Comparison of ENCODE assay signal across 8 cellular contexts in the genomic region with DNA sequence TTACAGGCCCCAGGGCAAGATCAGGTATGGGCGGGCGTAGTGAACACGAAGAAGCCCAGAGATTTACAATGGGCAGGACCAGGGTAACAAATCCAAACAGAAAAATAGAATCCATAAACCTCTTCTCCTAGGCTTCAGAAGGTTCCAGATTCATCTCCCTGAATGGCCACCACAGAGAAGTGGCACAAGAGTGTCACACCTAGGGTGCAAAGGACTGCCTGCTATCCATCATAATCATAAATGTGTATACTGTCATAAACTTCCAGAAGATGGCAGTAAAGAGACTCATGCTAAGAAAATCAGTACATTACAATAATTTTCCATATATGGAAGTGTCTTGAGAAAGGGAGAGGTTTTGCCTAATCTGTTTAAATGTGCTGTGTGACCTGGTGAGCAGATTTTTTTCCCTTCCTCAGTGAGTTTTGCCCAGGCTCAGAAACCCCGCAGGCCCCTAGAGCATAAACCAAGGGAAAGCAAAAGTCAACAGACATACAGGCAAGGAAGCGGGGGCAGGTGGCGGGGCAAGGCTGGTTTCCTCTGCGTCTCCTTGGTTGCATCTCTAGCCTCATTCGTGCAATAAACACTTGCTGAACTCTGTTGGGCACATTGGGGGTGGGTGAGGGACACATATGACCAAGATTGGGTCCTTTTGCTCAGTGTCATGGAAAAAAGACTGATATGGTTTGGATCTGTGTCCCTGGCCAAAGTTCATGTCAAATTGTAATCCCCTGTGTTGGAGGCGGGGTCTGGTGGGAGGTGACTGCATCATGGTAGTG.
DNase-seq lines count a peak whose midpoint lies in the region; ATAC-seq and TF ChIP-seq lines count a peak whose summit lies in the region.

No MANE protein-coding gene starts in this region.

- TF ChIP-seq CTCF in AG09309 (IDR thresholded peaks at IDR 0.05; ENCODE audit: control insufficient read depth, insufficient read depth, low read depth, low read length, missing control alignments) (peak; percentile 39), GM12874 (IDR thresholded peaks at IDR 0.05; ENCODE audit: insufficient read depth, low read depth, low read length) (peak; percentile 16; the same call in 1 of the 2 replicates), coronary artery (IDR thresholded peaks at IDR 0.05) (no peak)

- no peaks in the 10 kb centered on the region for H3K36me3 ChIP-seq in MG63

- H3K36me3 Mint-ChIP-seq in stimulated activated naive B cell treated with anti-CD40 and anti-IgM and Interleukin-4, amounts not matched to agents 10 μg/mL and 1 μg/mL and 100 μg/mL, for 72 hours: peaks cover 0 to 4% of the 10 kb centered on the region in 2 donors

- H3K27me3 ChIP-seq in MG63: no peaks in the 10 kb centered on the region

- no peak overlapping the region for H3K4me3 ChIP-seq in AG09309 (ENCODE audit: control insufficient read depth, low read depth, low read length)
- no peak overlapping the region for H3K4me3 ChIP-seq in coronary artery
- no peak overlapping the region for H3K4me3 ChIP-seq in MG63

- H3K27ac Mint-ChIP-seq in stimulated activated naive B cell treated with anti-CD40 and anti-IgM and Interleukin-4, amounts not matched to agents 10 μg/mL and 1 μg/mL and 100 μg/mL, for 72 hours: no peak overlapping the region

- H3K9me3 ChIP-seq in MG63: no peaks in the 10 kb centered on the region; the same call in 1 of the 2 replicates

- peaks cover 2 to 7% of the 10 kb centered on the region in 2 donors for H3K4me1 Mint-ChIP-seq in stimulated activated naive B cell treated with anti-CD40 and anti-IgM and Interleukin-4, amounts not matched to agents 10 μg/mL and 1 μg/mL and 100 μg/mL, for 72 hours

- H3K27me3 Mint-ChIP-seq in stimulated activated naive B cell treated with anti-CD40 and anti-IgM and Interleukin-4, amounts not matched to agents 10 μg/mL and 1 μg/mL and 100 μg/mL, for 72 hours: peaks cover 50 to 59% of the 10 kb centered on the region in 2 donors

- H3K27ac ChIP-seq in coronary artery: no peak overlapping the region

- H3K9me3 Mint-ChIP-seq in stimulated activated naive B cell treated with anti-CD40 and anti-IgM and Interleukin-4, amounts not matched to agents 10 μg/mL and 1 μg/mL and 100 μg/mL, for 72 hours: peaks cover 21 to 24% of the 10 kb centered on the region in 2 donors

- no peak overlapping the region for H3K4me3 Mint-ChIP-seq in stimulated activated naive B cell treated with anti-CD40 and anti-IgM and Interleukin-4, amounts not matched to agents 10 μg/mL and 1 μg/mL and 100 μg/mL, for 72 hours

- peak; percentile 49 to 57 for ATAC-seq in stimulated activated naive B cell treated with anti-CD40 and anti-IgM and Interleukin-4, amounts not matched to agents 10 μg/mL and 1 μg/mL and 100 μg/mL, for 72 hours (replicated peaks)

- DNase-seq in AG09309 (ENCODE audit: low read depth) (no peak), NCI-H69 (lab: John Stamatoyannopoulos, UW) (peak; percentile 41), coronary artery (ENCODE audit: low spot score) (peak; percentile 40), MG63 (no peak), inferior parietal cortex (ENCODE audit: extremely low spot score) (no peak), NCI-H2107 treated with DMSO at 0.1 percent for 48 hours (lab: John Stamatoyannopoulos, UW; ENCODE audit: unreplicated experiment) (no peak)
- DNase-seq in stimulated activated naive B cell treated with anti-CD40 and anti-IgM and Interleukin-4, amounts not matched to agents 10 μg/mL and 1 μg/mL and 100 μg/mL, for 72 hours: no peak

Comparison
In these comparisons a context has a peak if more than half of its experiments do, and no peak if none do; other contexts are left out.
1. DNase-seq: peak in NCI-H69 (single experiment) and coronary artery (single experiment); none in AG09309 (single experiment), stimulated activated naive B cell treated with anti-CD40 and anti-IgM and Interleukin-4, amounts not matched to agents 10 μg/mL and 1 μg/mL and 100 μg/mL, for 72 hours (single experiment), MG63 (single experiment), inferior parietal cortex (single experiment) and NCI-H2107 treated with DMSO at 0.1 percent for 48 hours (single experiment).